ENCODE assay signal across 8 cellular contexts in the genomic region with DNA sequence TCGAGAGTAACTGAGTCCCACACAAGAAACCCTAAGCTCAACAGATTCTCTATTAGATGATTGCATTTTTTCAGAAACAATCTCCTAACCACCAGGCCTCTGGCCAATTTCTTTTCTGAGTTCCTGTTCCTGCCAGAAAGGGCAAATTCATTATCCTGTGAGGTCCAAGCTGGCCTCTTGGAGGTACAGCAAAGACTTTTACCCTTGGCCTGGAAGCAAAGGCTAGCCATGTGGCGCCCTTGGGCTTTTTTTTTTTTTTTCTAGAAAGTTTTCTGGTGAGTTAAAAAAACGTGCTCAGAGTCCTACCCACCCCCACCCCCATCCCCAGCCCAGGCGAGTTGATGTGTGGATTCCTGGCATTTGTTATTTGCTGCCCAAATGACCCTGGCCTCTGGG. TPM values are rescaled to one million over a fixed set of nuclear protein-coding genes. Genes with fewer than 3 reads are reported as not detected.
DNase-seq lines count a peak whose midpoint lies in the region; ATAC-seq and TF ChIP-seq lines count a peak whose summit lies in the region.

No MANE protein-coding gene starts in this region.

- no peak for TF ChIP-seq CTCF in fibroblast of villous mesenchyme (IDR thresholded peaks at IDR 0.05; ENCODE audit: insufficient read depth, low read depth, low read length)

- CTCF ChIA-PET in activated CD4-positive, alpha-beta memory T cell treated with anti-CD3 and anti-CD28 coated beads for 36 hours (lab: Charles Lee), result interaction anchor here (0.7 to 1.9 kb wide), 5 partner anchors 23 to 65 kb away, joined by 3 to 11 read pairs (median 7); partner anchors contain the start of gene EEF1A1

- H3K4me2 ChIP-seq in neuronal stem cell (ENCODE audit: insufficient read depth, low read length, poor library complexity, severe bottlenecking), result no peak overlapping the region

- H4K91ac ChIP-seq in neuronal stem cell (ENCODE audit: low read depth, low read length, poor library complexity), result no peak overlapping the region

- H3K4me1 ChIP-seq in neuronal stem cell (ENCODE audit: control insufficient read depth in 2 of 2, insufficient read depth in 1 of 2, low read depth in 1 of 2, low read length in 2 of 2), result peaks cover 16 to 27% of the 10 kb centered on the region in 2 donors

- peak; percentile 14 for ATAC-seq in HG03439 (IDR thresholded peaks at IDR 0.05; ENCODE audit: unreplicated experiment)

- no peaks in the 10 kb centered on the region for H3K27me3 Mint-ChIP-seq in activated CD4-positive, alpha-beta memory T cell treated with anti-CD3 and anti-CD28 coated beads for 36 hours

- no peak overlapping the region for H4K8ac ChIP-seq in neuronal stem cell (ENCODE audit: low read depth, low read length)

- H3K14ac ChIP-seq in neuronal stem cell (ENCODE audit: low read length), result no peak overlapping the region

- peak overlapping the region; percentile 99 for H3K27ac ChIP-seq in neuronal stem cell (replicated peaks; ENCODE audit: low read length)

- peak overlapping the region; percentile 97 for H2BK5ac ChIP-seq in neuronal stem cell (ENCODE audit: low read length)

- intact Hi-C loops in activated CD4-positive, alpha-beta memory T cell treated with anti-CD3 and anti-CD28 coated beads for 36 hours (cut with micrococcal nuclease), result loop anchor here (1.0 to 10.0 kb wide), 9 partner anchors 20 to 1915 kb away; partner anchors contain the start of genes CGAS, EEF1A1, FILIP1 and KCNQ5

- H2AK5ac ChIP-seq in neuronal stem cell (ENCODE audit: low read depth, low read length), result peak overlapping the region; percentile 98

- H3K36me3 ChIP-seq in neuronal stem cell (replicated peaks in 1 of 2; ENCODE audit: control insufficient read depth in 2 of 2, insufficient read depth in 2 of 2, low read length in 2 of 2), result no peaks in the 10 kb centered on the region

- H3K9me3 Mint-ChIP-seq in activated CD4-positive, alpha-beta memory T cell treated with anti-CD3 and anti-CD28 coated beads for 36 hours, result peaks cover 16% of the 10 kb centered on the region

- no peaks in the 10 kb centered on the region for H3K27me3 ChIP-seq in neuronal stem cell (ENCODE audit: control insufficient read depth in 3 of 3, insufficient read depth in 3 of 3, low read depth in 1 of 3, low read length in 3 of 3)

- no peak overlapping the region for H3K9ac ChIP-seq in neuronal stem cell (ENCODE audit: low read depth, low read length, poor library complexity)

- no peak overlapping the region for H3K23ac ChIP-seq in neuronal stem cell (ENCODE audit: low read depth, low read length, poor library complexity)

- H3K4ac ChIP-seq in neuronal stem cell (ENCODE audit: low read length), result no peak overlapping the region

- peak overlapping the region; percentile 99 for H2BK15ac ChIP-seq in neuronal stem cell (ENCODE audit: low read length)

- H2BK120ac ChIP-seq in neuronal stem cell (ENCODE audit: low read depth, low read length), result no peak overlapping the region

- peaks cover 3% of the 10 kb centered on the region for H3K36me3 Mint-ChIP-seq in activated CD4-positive, alpha-beta memory T cell treated with anti-CD3 and anti-CD28 coated beads for 36 hours

- peak overlapping the region; percentile 97 for H3K27ac Mint-ChIP-seq in activated CD4-positive, alpha-beta memory T cell treated with anti-CD3 and anti-CD28 coated beads for 36 hours

- POLR2A ChIA-PET in activated CD4-positive, alpha-beta memory T cell treated with anti-CD3 and anti-CD28 coated beads for 36 hours (lab: Charles Lee), result interaction anchor here (0.7 to 3.0 kb wide), 6 partner anchors 13 to 119 kb away, joined by 3 to 67 read pairs (median 6); partner anchors contain the start of genes EEF1A1 and MTO1

- H3K18ac ChIP-seq in neuronal stem cell (ENCODE audit: low read length), result no peak overlapping the region

- H2BK12ac ChIP-seq in neuronal stem cell (ENCODE audit: low read length), result no peak overlapping the region

- H3K4me1 Mint-ChIP-seq in activated CD4-positive, alpha-beta memory T cell treated with anti-CD3 and anti-CD28 coated beads for 36 hours (ENCODE audit: low read depth), result peaks cover 22% of the 10 kb centered on the region

- WGBS in neuronal stem cell (ENCODE audit: extremely low coverage in 2 of 2, insufficient read length in 2 of 2, insufficient replicate concordance in 1 of 2), 2 donors, result no CpG with 5 or more reads among the region's 4 CpGs

- H3K4me3 ChIP-seq in fibroblast of villous mesenchyme (ENCODE audit: low read depth, low read length) (peak overlapping the region; percentile 37), neuronal stem cell (ENCODE audit: low read length in 2 of 2) (no peak overlapping the region)

- peak; percentile 17 for DNase-seq in activated CD4-positive, alpha-beta T cell treated with anti-CD3 and anti-CD28 coated beads for 48 hours
- DNase-seq in activated CD4-positive, alpha-beta T cell treated with anti-CD3 and anti-CD28 coated beads, Interleukin-2, amount 50 U/mL, for 1 hour, result no peak
- peak; percentile 16 for DNase-seq in activated CD4-positive, alpha-beta memory T cell treated with anti-CD3 and anti-CD28 coated beads for 36 hours
- peak; percentile 91 for DNase-seq in fibroblast of villous mesenchyme (ENCODE audit: low read depth)
- peak; percentile 24 for DNase-seq in neuronal stem cell (ENCODE audit: low spot score)
- DNase-seq in NCI-H187 treated with DMSO at 0.1 percent for 48 hours (lab: John Stamatoyannopoulos, UW), result no peak
- no peak for DNase-seq in NCI-H1694 (lab: John Stamatoyannopoulos, UW)

- no peaks in the 10 kb centered on the region for H3K79me1 ChIP-seq in neuronal stem cell (ENCODE audit: low read depth, low read length)

- peak overlapping the region; percentile 35 for H2AFZ ChIP-seq in neuronal stem cell (ENCODE audit: low read length)

- no peaks in the 10 kb centered on the region for H3K9me3 ChIP-seq in neuronal stem cell (replicated peaks in 1 of 2; ENCODE audit: control insufficient read depth in 2 of 2, insufficient read depth in 1 of 2, low read depth in 1 of 2, low read length in 2 of 2)

- peak overlapping the region; percentile 73 for H3K4me3 Mint-ChIP-seq in activated CD4-positive, alpha-beta memory T cell treated with anti-CD3 and anti-CD28 coated beads for 36 hours

RNA-seq across cellular contexts. Expression of gene EEF1A1, which starts 59.0 kb away (rescaled TPM):
- over 10,000 TPM; 16,691 to 17,144 TPM for total RNA-seq in activated CD4-positive, alpha-beta memory T cell treated with anti-CD3 and anti-CD28 coated beads for 36 hours
- total RNA-seq in fibroblast of villous mesenchyme, result 14,096 and 18,582 TPM in 2 replicates
- polyA plus RNA-seq in neuronal stem cell (2013, experiment 1 of 2), result 20,572 TPM
- polyA plus RNA-seq in neuronal stem cell (2013, experiment 2 of 2), result 20,834 TPM

Comparison
In these comparisons a context has a peak if more than half of its experiments do, and no peak if none do; other contexts are left out.
1. DNase-seq: peak in activated CD4-positive, alpha-beta T cell treated with anti-CD3 and anti-CD28 coated beads for 48 hours (single experiment), activated CD4-positive, alpha-beta memory T cell treated with anti-CD3 and anti-CD28 coated beads for 36 hours (single experiment), fibroblast of villous mesenchyme (single experiment) and neuronal stem cell (single experiment); none in activated CD4-positive, alpha-beta T cell treated with anti-CD3 and anti-CD28 coated beads, Interleukin-2, amount 50 U/mL, for 1 hour (single experiment), NCI-H187 treated with DMSO at 0.1 percent for 48 hours (single experiment) and NCI-H1694 (single experiment).